8 cellular contexts compared by ENCODE assay signal in genomic region chr21:46323710-46324389, GRCh38. TPM values are rescaled to one million over a fixed set of nuclear protein-coding genes. Genes with fewer than 3 reads are reported as not detected.
DNase-seq lines count a peak whose midpoint lies in the region; ATAC-seq and TF ChIP-seq lines count a peak whose summit lies in the region.

Gene C21orf58 (minus strand): TSS chr21:46323870. CDS start chr21:46322738, 1,132 bp downstream.
A gene with protein sequence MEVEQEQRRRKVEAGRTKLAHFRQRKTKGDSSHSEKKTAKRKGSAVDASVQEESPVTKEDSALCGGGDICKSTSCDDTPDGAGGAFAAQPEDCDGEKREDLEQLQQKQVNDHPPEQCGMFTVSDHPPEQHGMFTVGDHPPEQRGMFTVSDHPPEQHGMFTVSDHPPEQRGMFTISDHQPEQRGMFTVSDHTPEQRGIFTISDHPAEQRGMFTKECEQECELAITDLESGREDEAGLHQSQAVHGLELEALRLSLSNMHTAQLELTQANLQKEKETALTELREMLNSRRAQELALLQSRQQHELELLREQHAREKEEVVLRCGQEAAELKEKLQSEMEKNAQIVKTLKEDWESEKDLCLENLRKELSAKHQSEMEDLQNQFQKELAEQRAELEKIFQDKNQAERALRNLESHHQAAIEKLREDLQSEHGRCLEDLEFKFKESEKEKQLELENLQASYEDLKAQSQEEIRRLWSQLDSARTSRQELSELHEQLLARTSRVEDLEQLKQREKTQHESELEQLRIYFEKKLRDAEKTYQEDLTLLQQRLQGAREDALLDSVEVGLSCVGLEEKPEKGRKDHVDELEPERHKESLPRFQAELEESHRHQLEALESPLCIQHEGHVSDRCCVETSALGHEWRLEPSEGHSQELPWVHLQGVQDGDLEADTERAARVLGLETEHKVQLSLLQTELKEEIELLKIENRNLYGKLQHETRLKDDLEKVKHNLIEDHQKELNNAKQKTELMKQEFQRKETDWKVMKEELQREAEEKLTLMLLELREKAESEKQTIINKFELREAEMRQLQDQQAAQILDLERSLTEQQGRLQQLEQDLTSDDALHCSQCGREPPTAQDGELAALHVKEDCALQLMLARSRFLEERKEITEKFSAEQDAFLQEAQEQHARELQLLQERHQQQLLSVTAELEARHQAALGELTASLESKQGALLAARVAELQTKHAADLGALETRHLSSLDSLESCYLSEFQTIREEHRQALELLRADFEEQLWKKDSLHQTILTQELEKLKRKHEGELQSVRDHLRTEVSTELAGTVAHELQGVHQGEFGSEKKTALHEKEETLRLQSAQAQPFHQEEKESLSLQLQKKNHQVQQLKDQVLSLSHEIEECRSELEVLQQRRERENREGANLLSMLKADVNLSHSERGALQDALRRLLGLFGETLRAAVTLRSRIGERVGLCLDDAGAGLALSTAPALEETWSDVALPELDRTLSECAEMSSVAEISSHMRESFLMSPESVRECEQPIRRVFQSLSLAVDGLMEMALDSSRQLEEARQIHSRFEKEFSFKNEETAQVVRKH (N-terminal part only) (plus strand): TSS chr21:46324156. CDS start chr21:46324229, 73 bp downstream.

- peaks cover 42% of the 10 kb centered on the region for H3K4me1 Mint-ChIP-seq in HFFc6 (ENCODE audit: low read depth)

- peak within 1 kb of the TSS; percentile 77 to 82 for H3K4me3 ChIP-seq in gastroesophageal sphincter
- H3K4me3 ChIP-seq in neuronal stem cell (ENCODE audit: low read length in 2 of 2): peak within 1 kb of the TSS; percentile 97 to 99
- peak within 1 kb of the TSS; percentile 77 to 95 (median 84) for H3K4me3 ChIP-seq in subcutaneous abdominal adipose tissue (ENCODE audit: low read depth in 1 of 5, low read length in 5 of 5)

- peaks cover 0 to 20% of the 10 kb centered on the region in 2 donors for H3K36me3 ChIP-seq in gastroesophageal sphincter
- peaks cover 17 to 65% of the 10 kb centered on the region in 2 donors for H3K36me3 ChIP-seq in neuronal stem cell (replicated peaks in 1 of 2; ENCODE audit: control insufficient read depth in 2 of 2, insufficient read depth in 2 of 2, low read length in 2 of 2)
- peaks cover 0 to 16% (median 7%) of the 10 kb centered on the region in 5 donors for H3K36me3 ChIP-seq in subcutaneous abdominal adipose tissue (ENCODE audit: control insufficient read depth in 5 of 5, insufficient read depth in 5 of 5, low read length in 5 of 5)

- TF ChIP-seq EP300 in gastroesophageal sphincter (IDR thresholded peaks at IDR 0.05): no peak

- H4K8ac ChIP-seq in neuronal stem cell (ENCODE audit: low read depth, low read length): no peak within 1 kb of the TSS

- in situ Hi-C loops in SK-MEL-5 (cut with HindIII; ENCODE audit: low pct_unique_long_range_greater_than_20kb, low sequenced_read_pairs): no loop called here

- peak within 1 kb of the TSS; percentile 94 for H2AFZ ChIP-seq in neuronal stem cell (ENCODE audit: low read length)

- peaks cover 11% of the 10 kb centered on the region for H3K79me1 ChIP-seq in neuronal stem cell (ENCODE audit: low read depth, low read length)

- H3K27me3 Mint-ChIP-seq in HFFc6 (ENCODE audit: insufficient read depth): no peaks in the 10 kb centered on the region; the same call in 1 of the 2 replicates

- whole genome bisulfite sequencing in gastroesophageal sphincter (ENCODE audit: low coverage in 1 of 2), 2 donors: 0% methylated on average over 5 of the region's 76 CpGs; no CpG with 5 or more reads in 1 of the 2 donors
- WGBS in neuronal stem cell (ENCODE audit: extremely low coverage in 2 of 2, insufficient read length in 2 of 2, insufficient replicate concordance in 1 of 2), 2 donors: no CpG with 5 or more reads among the region's 76 CpGs

- H2BK15ac ChIP-seq in neuronal stem cell (ENCODE audit: low read length): no peak within 1 kb of the TSS

- H3K14ac ChIP-seq in neuronal stem cell (ENCODE audit: low read length): peak within 1 kb of the TSS; percentile 83

- no peaks in the 10 kb centered on the region for H3K27me3 ChIP-seq in gastroesophageal sphincter
- no peaks in the 10 kb centered on the region for H3K27me3 ChIP-seq in neuronal stem cell (ENCODE audit: control insufficient read depth in 3 of 3, insufficient read depth in 3 of 3, low read depth in 1 of 3, low read length in 3 of 3)
- H3K27me3 ChIP-seq in subcutaneous abdominal adipose tissue (ENCODE audit: control insufficient read depth in 5 of 5, insufficient read depth in 4 of 5, low read length in 5 of 5): no peaks in the 10 kb centered on the region

- peak within 1 kb of the TSS; percentile 98 for H2AK5ac ChIP-seq in neuronal stem cell (ENCODE audit: low read depth, low read length)

- H3K4me2 ChIP-seq in neuronal stem cell (ENCODE audit: insufficient read depth, low read length, poor library complexity, severe bottlenecking): peak within 1 kb of the TSS; percentile 88

- H3K9me3 ChIP-seq in gastroesophageal sphincter: no peaks in the 10 kb centered on the region
- no peaks in the 10 kb centered on the region for H3K9me3 ChIP-seq in neuronal stem cell (replicated peaks in 1 of 2; ENCODE audit: control insufficient read depth in 2 of 2, insufficient read depth in 1 of 2, low read depth in 1 of 2, low read length in 2 of 2)
- H3K9me3 ChIP-seq in subcutaneous abdominal adipose tissue (ENCODE audit: control insufficient read depth in 5 of 5, low read length in 5 of 5): no peaks in the 10 kb centered on the region

- H3K27ac Mint-ChIP-seq in HFFc6: peak within 1 kb of the TSS; percentile 95

- H3K23ac ChIP-seq in neuronal stem cell (ENCODE audit: low read depth, low read length, poor library complexity): peak within 1 kb of the TSS; percentile 98

- TF ChIP-seq POLR2A in gastroesophageal sphincter (IDR thresholded peaks at IDR 0.05): peak in 1 of 2 donors; percentile 11

- H3K4me1 ChIP-seq in gastroesophageal sphincter: peaks cover 0 to 31% (median 16%) of the 10 kb centered on the region in 3 donors
- peaks cover 16 to 20% of the 10 kb centered on the region in 2 donors for H3K4me1 ChIP-seq in neuronal stem cell (ENCODE audit: control insufficient read depth in 2 of 2, insufficient read depth in 1 of 2, low read depth in 1 of 2, low read length in 2 of 2)
- H3K4me1 ChIP-seq in subcutaneous abdominal adipose tissue (ENCODE audit: control insufficient read depth in 5 of 5, insufficient read depth in 5 of 5, low read length in 5 of 5): peaks cover 8 to 30% (median 26%) of the 10 kb centered on the region in 5 donors

- peak; percentile 94 for ATAC-seq in gastroesophageal sphincter

- H2BK120ac ChIP-seq in neuronal stem cell (ENCODE audit: low read depth, low read length): peak within 1 kb of the TSS; percentile 88

- no peak for TF ChIP-seq CTCF in HFFc6 (IDR thresholded peaks at IDR 0.05)
- peak in 1 of 4 experiments; percentile 4 for TF ChIP-seq CTCF in gastroesophageal sphincter (IDR thresholded peaks at IDR 0.05)

- peaks cover 15% of the 10 kb centered on the region; the same call in 1 of the 2 replicates for H3K36me3 Mint-ChIP-seq in HFFc6 (ENCODE audit: low read depth)

- H3K4ac ChIP-seq in neuronal stem cell (ENCODE audit: low read length): peak within 1 kb of the TSS; percentile 91

- peak within 1 kb of the TSS; percentile 94 for H3K4me3 Mint-ChIP-seq in HFFc6

- no peaks in the 10 kb centered on the region for H3K9me3 Mint-ChIP-seq in HFFc6

- H4K91ac ChIP-seq in neuronal stem cell (ENCODE audit: low read depth, low read length, poor library complexity): no peak within 1 kb of the TSS

- H3K9ac ChIP-seq in neuronal stem cell (ENCODE audit: low read depth, low read length, poor library complexity): peak within 1 kb of the TSS; percentile 98
- H3K9ac ChIP-seq in subcutaneous abdominal adipose tissue (ENCODE audit: low read length in 5 of 5): peak within 1 kb of the TSS in 4 of 5 donors; percentile 75 to 98 (median 86)

- H3K18ac ChIP-seq in neuronal stem cell (ENCODE audit: low read length): peak within 1 kb of the TSS; percentile 98

- H3K27ac ChIP-seq in gastroesophageal sphincter (peak within 1 kb of the TSS; percentile 93 to 100 (median 99)), neuronal stem cell (replicated peaks; ENCODE audit: low read length) (peak within 1 kb of the TSS; percentile 97), subcutaneous abdominal adipose tissue (ENCODE audit: low read depth, low read length) (peak within 1 kb of the TSS; percentile 94)

- H2BK5ac ChIP-seq in neuronal stem cell (ENCODE audit: low read length): peak within 1 kb of the TSS; percentile 93

- DNase-seq in GM04503 (ENCODE audit: low read depth): peak; percentile 81
- peak; percentile 98 for DNase-seq in HFFc6
- peak; percentile 97 for DNase-seq in NAMALWA (ENCODE audit: low spot score)
- peak; percentile 95 for DNase-seq in SK-MEL-5 (ENCODE audit: low read depth, low spot score)
- DNase-seq in activated naive CD4-positive, alpha-beta T cell (lab: John Stamatoyannopoulos, UW): peak; percentile 94 to 98 (median 95)
- DNase-seq in neuronal stem cell (ENCODE audit: low spot score): peak; percentile 95

- H2BK12ac ChIP-seq in neuronal stem cell (ENCODE audit: low read length): peak within 1 kb of the TSS; percentile 24

RNA-seq across cellular contexts. Expression of gene C21orf58, which starts in this region (rescaled TPM):
- 1 to 10 TPM; 5.2 to 7.7 (median 7.1) TPM for total RNA-seq in HFFc6 (2021; fragmentation: NEBNext Ultra II Directional; extraction: Animal tissue kit (Norgen Biotek cat#: 25700))
- 2.4 and 2.5 TPM in 2 replicates for total RNA-seq in SK-MEL-5 (2014; rRNA removed; shearing (Covaris generic))
- polyA plus RNA-seq in SK-MEL-5 (2015; cell fraction: cytosol; rRNA removed): 4.6 and 6.0 TPM in 2 replicates
- polyA plus RNA-seq in SK-MEL-5 (2015; cell fraction: nucleus; rRNA removed): 15.2 and 16.0 TPM in 2 replicates
- 1 to 10 TPM in 2 of 4 donors, under 1 TPM in 2; 0.13 to 2.8 (median 1.2) TPM for total RNA-seq in gastroesophageal sphincter
- polyA plus RNA-seq in neuronal stem cell (2013, experiment 1 of 2): 29.5 TPM
- 29.2 TPM for polyA plus RNA-seq in neuronal stem cell (2013, experiment 2 of 2)

RNA-seq across cellular contexts. Expression of the second gene that starts in this region (rescaled TPM):
- total RNA-seq in HFFc6 (2021; fragmentation: NEBNext Ultra II Directional; extraction: Animal tissue kit (Norgen Biotek cat#: 25700)): 10 to 100 TPM; 23.2 to 26.9 (median 25.5) TPM
- total RNA-seq in SK-MEL-5 (2014; rRNA removed; shearing (Covaris generic)): 8.8 and 9.0 TPM in 2 replicates
- 14.5 and 15.6 TPM in 2 replicates for polyA plus RNA-seq in SK-MEL-5 (2015; cell fraction: cytosol; rRNA removed)
- 54.4 and 62.1 TPM in 2 replicates for polyA plus RNA-seq in SK-MEL-5 (2015; cell fraction: nucleus; rRNA removed)
- total RNA-seq in gastroesophageal sphincter: 10 to 100 TPM; 24.3 to 31.1 (median 27.3) TPM
- polyA plus RNA-seq in neuronal stem cell (2013, experiment 1 of 2): 11.1 TPM
- 10.6 TPM for polyA plus RNA-seq in neuronal stem cell (2013, experiment 2 of 2)

Comparison
In these comparisons a context has a peak if more than half of its experiments do, and no peak if none do; other contexts are left out.
1. Peak in every context shown above with its lines: DNase-seq, ATAC-seq, H3K4me3 ChIP-seq and H3K27ac ChIP-seq.